Comparison of ENCODE assay signal across 11 cellular contexts in genomic region chr12:41663487-41664258, GRCh38.
DNase-seq lines count a peak whose midpoint lies in the region; ATAC-seq and TF ChIP-seq lines count a peak whose summit lies in the region.
"Had no signal": no experiment of that assay in that cellular context is flagged by ENCODE, and none has a peak within 500 bp of the region (broad histone marks: within the 10 kb centered on the region; RNA-seq: fewer than 3 reads in every experiment).

No MANE protein-coding gene starts in this region.

- in situ Hi-C loops in transverse colon (cut with MboI; ENCODE audit: low pct_ligation_motif_present in 1 of 4, low pct_unique_long_range_greater_than_20kb in 1 of 4, low sequenced_read_pairs in 3 of 4): no loop called here

- no peak overlapping the region for H3K4me3 ChIP-seq in RWPE2 (ENCODE audit: severe bottlenecking)
- no peak overlapping the region for H3K4me3 ChIP-seq in hepatocyte
- no peak overlapping the region for H3K4me3 ChIP-seq in transverse colon
- H3K4me3 ChIP-seq in MG63: no peak overlapping the region
- H3K4me3 ChIP-seq: BLaER1 treated with 17β-estradiol and CSF1 and Interleukin-3, amounts not matched to agents 10 nM and 100 nM had no signal

- H3K79me2 ChIP-seq in hepatocyte: no peaks in the 10 kb centered on the region

- no peaks in the 10 kb centered on the region for H4K20me1 ChIP-seq in hepatocyte (ENCODE audit: insufficient read depth, poor library complexity, severe bottlenecking)
- H4K20me1 ChIP-seq: BLaER1 treated with 17β-estradiol and CSF1 and Interleukin-3, amounts not matched to agents 10 nM and 100 nM had no signal

- H3K36me3 ChIP-seq in RWPE2 (ENCODE audit: low read depth) (no peaks in the 10 kb centered on the region), hepatocyte (replicated peaks; ENCODE audit: insufficient read depth, low read depth) (no peaks in the 10 kb centered on the region), transverse colon (no peaks in the 10 kb centered on the region), MG63 (no peaks in the 10 kb centered on the region)
- H3K36me3 ChIP-seq: BLaER1 treated with 17β-estradiol and CSF1 and Interleukin-3, amounts not matched to agents 10 nM and 100 nM had no signal

- H2AFZ ChIP-seq in hepatocyte: no peak overlapping the region

- intact Hi-C loops in transverse colon (cut with DNase I; ENCODE audit: low total_unique reads): no loop called here

- H3K9me2 ChIP-seq in hepatocyte (replicated peaks; ENCODE audit: insufficient read depth): no peaks in the 10 kb centered on the region

- WGBS in hepatocyte (ENCODE audit: low lambda C conversion rate, missing lambda C conversion rate): 21% methylated on average over 4 of the region's 4 CpGs
- WGBS in transverse colon (ENCODE audit: low coverage in 1 of 2), 2 donors: 24 to 29% methylated on average over 3 to 4 of the region's 4 CpGs

- TF ChIP-seq CTCF in RWPE2 (IDR thresholded peaks at IDR 0.05; ENCODE audit: poor library complexity, severe bottlenecking): peak; percentile 66
- peak; percentile 59 for TF ChIP-seq CTCF in hepatocyte (IDR thresholded peaks at IDR 0.05; ENCODE audit: poor library complexity)
- peak in 3 of 5 experiments; percentile 19 to 37 (median 33) for TF ChIP-seq CTCF in transverse colon (IDR thresholded peaks at IDR 0.05)

- H3K9me3 ChIP-seq in RWPE2 (ENCODE audit: severe bottlenecking) (no peaks in the 10 kb centered on the region), hepatocyte (ENCODE audit: low read depth) (no peaks in the 10 kb centered on the region), transverse colon (no peaks in the 10 kb centered on the region), MG63 (no peaks in the 10 kb centered on the region)
- H3K9me3 ChIP-seq: BLaER1 treated with 17β-estradiol and CSF1 and Interleukin-3, amounts not matched to agents 10 nM and 100 nM had no signal

- TF ChIP-seq EP300 in transverse colon (IDR thresholded peaks at IDR 0.05; ENCODE audit: low read depth): no peak

- no peak overlapping the region for H3K27ac ChIP-seq in RWPE2 (ENCODE audit: poor library complexity, severe bottlenecking)
- H3K27ac ChIP-seq in hepatocyte: no peak overlapping the region
- H3K27ac ChIP-seq in transverse colon: no peak overlapping the region
- H3K27ac ChIP-seq: BLaER1 treated with 17β-estradiol and CSF1 and Interleukin-3, amounts not matched to agents 10 nM and 100 nM had no signal

- H3K27me3 ChIP-seq in RWPE2 (ENCODE audit: insufficient read depth, poor library complexity, severe bottlenecking) (peaks cover 6% of the 10 kb centered on the region), hepatocyte (no peaks in the 10 kb centered on the region), transverse colon (no peaks in the 10 kb centered on the region), MG63 (no peaks in the 10 kb centered on the region)
- H3K27me3 ChIP-seq: BLaER1 treated with 17β-estradiol and CSF1 and Interleukin-3, amounts not matched to agents 10 nM and 100 nM had no signal

- ATAC-seq in RWPE2 (ENCODE audit: low read depth) (peak; percentile 78), HG03175 (IDR thresholded peaks at IDR 0.05; ENCODE audit: unreplicated experiment) (no peak)

- H3K4me1 ChIP-seq in RWPE2 (ENCODE audit: insufficient read depth, poor library complexity, severe bottlenecking) (no peaks in the 10 kb centered on the region), hepatocyte (ENCODE audit: insufficient read depth) (no peaks in the 10 kb centered on the region), transverse colon (no peaks in the 10 kb centered on the region)

- DNase-seq in NCI-H510A treated with DMSO at 0.1 percent for 48 hours (lab: John Stamatoyannopoulos, UW): peak; percentile 52
- DNase-seq in NCI-H510A (lab: John Stamatoyannopoulos, UW): no peak
- DNase-seq in RWPE2 (ENCODE audit: low spot score): no peak
- DNase-seq in hepatocyte (ENCODE audit: low spot score): peak; percentile 60
- no peak for DNase-seq in transverse colon
- DNase-seq in DMS79 (lab: John Stamatoyannopoulos, UW): no peak
- DNase-seq in MG63: no peak
- DNase-seq: activated naive CD8-positive, alpha-beta T cell treated with anti-CD3 and anti-CD28 coated beads, Interleukin-2, amount 10 ng/mL, durations not matched to agents 7 days and 5 days; stimulated activated CD4-positive, alpha-beta T cell treated with anti-CD3 and anti-CD28 coated beads, Interleukin-2, amount 100 ng/mL, for 48 hours had no signal

- no peak overlapping the region for H3K4me2 ChIP-seq in hepatocyte

- no peak for TF ChIP-seq POLR2A in transverse colon (IDR thresholded peaks at IDR 0.05)

Comparison
In these comparisons a context has a peak if more than half of its experiments do, and no peak if none do; other contexts are left out.
1. DNase-seq: peak in NCI-H510A treated with DMSO at 0.1 percent for 48 hours (single experiment) and hepatocyte (single experiment); none in NCI-H510A (single experiment), RWPE2 (single experiment), transverse colon (single experiment), DMS79 (single experiment) and MG63 (single experiment).
2. Peak in every context shown above with its lines, with median percentiles within 50 percentile points of each other: CTCF ChIP-seq.